In the genomic region with DNA sequence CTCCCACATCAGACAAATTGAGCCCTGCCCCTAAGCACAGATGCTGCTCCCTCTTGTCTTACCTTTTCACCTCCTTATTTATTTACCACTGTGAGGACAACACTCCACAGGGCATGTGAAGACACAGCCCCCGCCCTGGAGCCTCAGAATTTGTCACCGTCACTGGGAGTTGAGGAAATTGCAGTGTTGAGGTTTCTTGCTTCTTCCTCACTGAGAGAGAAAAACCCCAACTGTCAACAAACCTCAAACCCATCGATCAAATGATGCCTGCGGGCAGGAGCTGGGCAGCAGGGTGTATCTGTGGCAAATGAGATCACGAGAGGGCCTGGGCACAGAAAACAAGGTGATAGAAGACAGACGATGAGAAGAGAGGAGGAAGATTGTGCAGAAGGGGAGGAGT, we compare ENCODE assay signal across 11 cellular contexts. TPM values are rescaled to one million over a fixed set of nuclear protein-coding genes. Genes with fewer than 3 reads are reported as not detected.
A peak's percentile ranks its signal among the peaks of the same experiment; 100 is the strongest.
DNase-seq lines count a peak whose midpoint lies in the region; ATAC-seq and TF ChIP-seq lines count a peak whose summit lies in the region.
"Had no signal": no experiment of that assay in that cellular context is flagged by ENCODE, and none has a peak within 500 bp of the region (broad histone marks: within the 10 kb centered on the region; RNA-seq: fewer than 3 reads in every experiment).

No MANE protein-coding gene starts in this region.

- peak overlapping the region; percentile 38 for H3K4me2 ChIP-seq in Loucy (ENCODE audit: low read depth, low read length, poor library complexity, severe bottlenecking)
- no peak overlapping the region for H3K4me2 ChIP-seq in mesendoderm (ENCODE audit: low read length)

- H3K79me1 ChIP-seq in mesendoderm (ENCODE audit: low read length): no peaks in the 10 kb centered on the region

- no peak for TF ChIP-seq CTCF in Loucy (conservative IDR thresholded peaks at IDR 0.05; ENCODE audit: low read length)
- TF ChIP-seq CTCF in activated CD8-positive, alpha-beta T cell treated with anti-CD3 and anti-CD28 coated beads for 36 hours (IDR thresholded peaks at IDR 0.05): no peak
- no peak for TF ChIP-seq CTCF in WERI-Rb-1 (IDR thresholded peaks at IDR 0.05; ENCODE audit: low read depth, low read length)

- no peaks in the 10 kb centered on the region for H3K36me3 ChIP-seq in CD4-positive, alpha-beta memory T cell (ENCODE audit: insufficient read depth, low read length)
- H3K36me3 ChIP-seq in Loucy (ENCODE audit: insufficient read depth, low read length) (no peaks in the 10 kb centered on the region), mesendoderm (ENCODE audit: control insufficient read depth, insufficient read depth, low read length) (no peaks in the 10 kb centered on the region), WERI-Rb-1 (no peaks in the 10 kb centered on the region)
- H3K36me3 ChIP-seq: gastroesophageal sphincter had no signal

- no peaks in the 10 kb centered on the region for H3K9me3 ChIP-seq in CD4-positive, alpha-beta memory T cell (ENCODE audit: control insufficient read depth in 1 of 2, low read length in 2 of 2)
- H3K9me3 ChIP-seq in Loucy (ENCODE audit: insufficient read depth, low read depth, low read length) (no peaks in the 10 kb centered on the region), WERI-Rb-1 (ENCODE audit: severe bottlenecking) (no peaks in the 10 kb centered on the region)
- H3K9me3 ChIP-seq: gastroesophageal sphincter had no signal

- H3K18ac ChIP-seq in mesendoderm (ENCODE audit: low read length): no peak overlapping the region

- no peak overlapping the region for H4K5ac ChIP-seq in mesendoderm (ENCODE audit: low read length)

- no peak overlapping the region for H4K8ac ChIP-seq in mesendoderm (ENCODE audit: low read depth, low read length)

- CTCF ChIA-PET in CD4-positive, alpha-beta memory T cell (lab: Charles Lee; ENCODE audit: partially characterized antibody): interaction anchor here (1.1 to 10.0 kb wide), 12 partner anchors 13 to 218 kb away, joined by 3 to 132 read pairs (median 6); no protein-coding TSS in a partner anchor
- CTCF ChIA-PET in activated CD8-positive, alpha-beta T cell treated with anti-CD3 and anti-CD28 coated beads for 36 hours (lab: Charles Lee): interaction anchor here (1.8 to 2.3 kb wide), 2 partner anchors 83 to 218 kb away, joined by 4 to 16 read pairs; no protein-coding TSS in a partner anchor

- no peak overlapping the region for H3K23ac ChIP-seq in mesendoderm (ENCODE audit: low read length)

- no peak overlapping the region for H3K56ac ChIP-seq in mesendoderm (ENCODE audit: low read length)

- peaks cover 0 to 6% of the 10 kb centered on the region in 2 donors for H3K36me3 Mint-ChIP-seq in CD4-positive, alpha-beta memory T cell
- H3K36me3 Mint-ChIP-seq in activated CD8-positive, alpha-beta T cell treated with anti-CD3 and anti-CD28 coated beads for 36 hours (ENCODE audit: low read depth): no peaks in the 10 kb centered on the region

- peak overlapping the region; percentile 75 to 94 (median 88) for H3K27ac Mint-ChIP-seq in CD4-positive, alpha-beta memory T cell
- no peak overlapping the region for H3K27ac Mint-ChIP-seq in activated CD8-positive, alpha-beta T cell treated with anti-CD3 and anti-CD28 coated beads for 36 hours

- H2BK120ac ChIP-seq in mesendoderm (ENCODE audit: low read depth, low read length): no peak overlapping the region

- H3K79me2 ChIP-seq in Loucy (ENCODE audit: insufficient read depth, low read length) (no peaks in the 10 kb centered on the region), mesendoderm (ENCODE audit: control insufficient read depth, insufficient read depth, low read length) (no peaks in the 10 kb centered on the region)
- H3K79me2 ChIP-seq: parathyroid adenoma had no signal

- intact Hi-C loops in CD4-positive, alpha-beta memory T cell (cut with micrococcal nuclease): loop anchor here (2.0 to 5.0 kb wide), 4 partner anchors 25 to 219 kb away; a partner anchor contains a TSS
- intact Hi-C loops in activated CD8-positive, alpha-beta T cell treated with anti-CD3 and anti-CD28 coated beads for 36 hours (cut with micrococcal nuclease): loop anchor here (5.0 kb wide), 1 partner anchor 89 kb away; no protein-coding TSS in a partner anchor

- WGBS in mesendoderm (ENCODE audit: extremely low coverage, insufficient coverage, low lambda C conversion rate): no CpG with 5 or more reads among the region's 6 CpGs

- DNase-seq in CD4-positive, alpha-beta memory T cell: peak; percentile 72 to 86 (median 80)
- DNase-seq in activated CD8-positive, alpha-beta T cell treated with anti-CD3 and anti-CD28 coated beads for 36 hours: peak; percentile 40
- DNase-seq in mesendoderm (no peak), HCEC 1CT (no peak), middle frontal gyrus (ENCODE audit: extremely low spot score, low spot score) (no peak), midbrain (lab: John Stamatoyannopoulos, UW) (no peak), WERI-Rb-1 (no peak)
- DNase-seq: NCI-H524 treated with DMSO at 0.1 percent for 48 hours had no signal

- H3K4ac ChIP-seq in mesendoderm (ENCODE audit: low read depth, low read length): no peak overlapping the region

- H3K4me1 Mint-ChIP-seq in CD4-positive, alpha-beta memory T cell: peaks cover 35 to 49% (median 40%) of the 10 kb centered on the region in 4 donors
- H3K4me1 Mint-ChIP-seq in activated CD8-positive, alpha-beta T cell treated with anti-CD3 and anti-CD28 coated beads for 36 hours (ENCODE audit: low read depth): peaks cover 7% of the 10 kb centered on the region

- no peaks in the 10 kb centered on the region for H3F3A ChIP-seq in Loucy (ENCODE audit: low read depth)

- no peak overlapping the region for H2AK5ac ChIP-seq in mesendoderm (ENCODE audit: low read length)

- H3K4me3 Mint-ChIP-seq in CD4-positive, alpha-beta memory T cell: peak overlapping the region in 6 of 8 donors; percentile 3 to 70 (median 56)
- H3K4me3 Mint-ChIP-seq in activated CD8-positive, alpha-beta T cell treated with anti-CD3 and anti-CD28 coated beads for 36 hours: no peak overlapping the region

- peaks cover 0 to 14% (median 6%) of the 10 kb centered on the region in 8 donors for H3K9me3 Mint-ChIP-seq in CD4-positive, alpha-beta memory T cell
- H3K9me3 Mint-ChIP-seq in activated CD8-positive, alpha-beta T cell treated with anti-CD3 and anti-CD28 coated beads for 36 hours: no peaks in the 10 kb centered on the region

- H3K9ac ChIP-seq in Loucy (ENCODE audit: low read depth, low read length, poor library complexity, severe bottlenecking) (peak overlapping the region; percentile 50), mesendoderm (ENCODE audit: low read length) (no peak overlapping the region)
- H3K9ac ChIP-seq: parathyroid adenoma had no signal

- peak overlapping the region; percentile 53; the same call in 1 of the 2 replicates for H2AFZ ChIP-seq in Loucy (ENCODE audit: low read length)
- H2AFZ ChIP-seq: parathyroid adenoma had no signal

- peak overlapping the region; percentile 45 for H2BK5ac ChIP-seq in mesendoderm (ENCODE audit: low read length)

- peak overlapping the region; percentile 49 for H3K27ac ChIP-seq in CD4-positive, alpha-beta memory T cell (ENCODE audit: low read depth, low read length)
- no peak overlapping the region for H3K27ac ChIP-seq in mesendoderm (ENCODE audit: low read depth, low read length)
- no peak overlapping the region for H3K27ac ChIP-seq in WERI-Rb-1
- H3K27ac ChIP-seq: gastroesophageal sphincter, parathyroid adenoma had no signal

- no peak overlapping the region for H3K4me3 ChIP-seq in CD4-positive, alpha-beta memory T cell (ENCODE audit: low read length in 2 of 2)
- H3K4me3 ChIP-seq in Loucy (ENCODE audit: low read length, poor library complexity, severe bottlenecking): no peak overlapping the region
- H3K4me3 ChIP-seq in mesendoderm (ENCODE audit: low read length): no peak overlapping the region
- H3K4me3 ChIP-seq in WERI-Rb-1 (ENCODE audit: low read depth, low read length): no peak overlapping the region
- H3K4me3 ChIP-seq: gastroesophageal sphincter had no signal

- ATAC-seq in activated CD8-positive, alpha-beta T cell treated with anti-CD3 and anti-CD28 coated beads for 36 hours: peak; percentile 37
- ATAC-seq: gastroesophageal sphincter had no signal

- no peaks in the 10 kb centered on the region for H4K20me1 ChIP-seq in Loucy (ENCODE audit: insufficient read depth, low read length, poor library complexity, severe bottlenecking)

- POLR2A ChIA-PET in CD4-positive, alpha-beta memory T cell (lab: Charles Lee; ENCODE audit: partially characterized antibody): interaction anchor here (0.7 to 6.6 kb wide), 11 partner anchors 15 to 335 kb away, joined by 3 to 59 read pairs (median 9); a partner anchor contains a TSS
- POLR2A ChIA-PET in activated CD8-positive, alpha-beta T cell treated with anti-CD3 and anti-CD28 coated beads for 36 hours (lab: Charles Lee): interaction anchor here (0.7 kb wide), 1 partner anchor 66 kb away, joined by 3 read pairs; no protein-coding TSS in a partner anchor

- peaks cover 37% of the 10 kb centered on the region for H3K4me1 ChIP-seq in CD4-positive, alpha-beta memory T cell (ENCODE audit: insufficient read depth, low read length)
- H3K4me1 ChIP-seq in Loucy (ENCODE audit: insufficient read depth, low read length, poor library complexity, severe bottlenecking) (peaks cover 33% of the 10 kb centered on the region), mesendoderm (ENCODE audit: control insufficient read depth, low read depth, low read length) (peaks cover 5% of the 10 kb centered on the region)
- H3K4me1 ChIP-seq: parathyroid adenoma had no signal

- no peaks in the 10 kb centered on the region for H3K9me2 ChIP-seq in Loucy (replicated peaks; ENCODE audit: low read depth, low read length)

- no peaks in the 10 kb centered on the region for H3K27me3 ChIP-seq in CD4-positive, alpha-beta memory T cell (ENCODE audit: insufficient read depth, low read length)
- H3K27me3 ChIP-seq in Loucy (ENCODE audit: insufficient read depth, low read length, poor library complexity, severe bottlenecking) (no peaks in the 10 kb centered on the region), mesendoderm (ENCODE audit: insufficient read depth, low read length, poor library complexity) (no peaks in the 10 kb centered on the region), WERI-Rb-1 (ENCODE audit: insufficient read depth, low read depth, severe bottlenecking) (no peaks in the 10 kb centered on the region)
- H3K27me3 ChIP-seq: gastroesophageal sphincter had no signal

- H2BK15ac ChIP-seq in mesendoderm (replicated peaks; ENCODE audit: low read depth): no peak overlapping the region

- H3K27me3 Mint-ChIP-seq in CD4-positive, alpha-beta memory T cell: no peaks in the 10 kb centered on the region
- no peaks in the 10 kb centered on the region for H3K27me3 Mint-ChIP-seq in activated CD8-positive, alpha-beta T cell treated with anti-CD3 and anti-CD28 coated beads for 36 hours

RNA-seq across cellular contexts. Expression of a gene that starts 30.5 kb away (rescaled TPM):
- 10 to 100 TPM; 53.3 to 56.5 TPM for total RNA-seq in CD4-positive, alpha-beta memory T cell
- 10 to 100 TPM; 10.8 to 62.6 TPM for polyA plus RNA-seq in CD4-positive, alpha-beta memory T cell
- total RNA-seq in activated CD8-positive, alpha-beta T cell treated with anti-CD3 and anti-CD28 coated beads for 36 hours: 1 to 10 TPM; 2.7 to 2.8 TPM
- polyA plus RNA-seq in mesendoderm (2013, experiment 1 of 2): 20.7 TPM
- polyA plus RNA-seq in mesendoderm (2013, experiment 2 of 2): 21.8 TPM

Comparison
In these comparisons a context has a peak if more than half of its experiments do, and no peak if none do; other contexts are left out.
1. DNase-seq: peak in CD4-positive, alpha-beta memory T cell (5 of 5) and activated CD8-positive, alpha-beta T cell treated with anti-CD3 and anti-CD28 coated beads for 36 hours (single experiment); none in mesendoderm (single experiment), HCEC 1CT (single experiment), middle frontal gyrus (single experiment), midbrain (single experiment) and WERI-Rb-1 (single experiment).
2. RNA of a gene that starts 30.5 kb away (total RNA-seq): 53.3 to 56.5 TPM in CD4-positive, alpha-beta memory T cell; 2.7 to 2.8 TPM in activated CD8-positive, alpha-beta T cell treated with anti-CD3 and anti-CD28 coated beads for 36 hours; every median in the first group is over 10 times any median in the second.